In genomic region chr11:122984186-122985011, GRCh38 we compare ENCODE assay signal across 9 cellular contexts. TPM values are rescaled to one million over a fixed set of nuclear protein-coding genes. Genes with fewer than 3 reads are reported as not detected.
DNase-seq lines count a peak whose midpoint lies in the region; ATAC-seq and TF ChIP-seq lines count a peak whose summit lies in the region.
"Had no signal": no experiment of that assay in that cellular context is flagged by ENCODE, and none has a peak within 500 bp of the region (broad histone marks: within the 10 kb centered on the region; RNA-seq: fewer than 3 reads in every experiment).

No MANE protein-coding gene starts in this region.

- H3K4me3 ChIP-seq in uterus, result peak overlapping the region; percentile 30 to 47

- H3K9me3 Mint-ChIP-seq in chondrocyte (ENCODE audit: low read depth), result no peaks in the 10 kb centered on the region

- H3K4me1 ChIP-seq in uterus, result no peaks in the 10 kb centered on the region

- peaks cover 16% of the 10 kb centered on the region for H3K4me1 Mint-ChIP-seq in chondrocyte (ENCODE audit: low read depth)

- no peak overlapping the region for H3K27ac ChIP-seq in uterus
- H3K27ac ChIP-seq: KMS-11 had no signal

- no peaks in the 10 kb centered on the region for H3K36me3 ChIP-seq in uterus

- ATAC-seq in GM19351 (IDR thresholded peaks at IDR 0.05; ENCODE audit: unreplicated experiment), result no peak

- H3K9me3 ChIP-seq in uterus, result no peaks in the 10 kb centered on the region

- peak; percentile 29 for DNase-seq in COR-L47 (lab: John Stamatoyannopoulos, UW)
- DNase-seq in NCI-H1092 (lab: John Stamatoyannopoulos, UW), result peak; percentile 52
- DNase-seq in chondrocyte (ENCODE audit: low spot score), result no peak
- DNase-seq in mesenteric fat pad (ENCODE audit: low spot score), result peak; percentile 82
- no peak for DNase-seq in uterus
- no peak for DNase-seq in amniotic stem cell (lab: John Stamatoyannopoulos, UW)
- no peak for DNase-seq in AG08396 (ENCODE audit: low spot score)

- TF ChIP-seq CTCF in chondrocyte (IDR thresholded peaks at IDR 0.05), result no peak
- no peak for TF ChIP-seq CTCF in uterus (IDR thresholded peaks at IDR 0.05)

- no peak for TF ChIP-seq POLR2A in uterus (IDR thresholded peaks at IDR 0.05)

- H3K36me3 Mint-ChIP-seq in chondrocyte (ENCODE audit: low read depth), result peaks cover 2% of the 10 kb centered on the region

- intact Hi-C loops in uterus (cut with DNase I; ENCODE audit: low total_unique reads), result no loop called here

- H3K27me3 Mint-ChIP-seq in chondrocyte (ENCODE audit: low read depth), result peaks cover 63% of the 10 kb centered on the region

- no peak overlapping the region for H3K27ac Mint-ChIP-seq in chondrocyte (ENCODE audit: unreplicated experiment)

- H3K4me3 Mint-ChIP-seq in chondrocyte (ENCODE audit: unreplicated experiment), result peak overlapping the region; percentile 85

- peaks cover 8 to 73% of the 10 kb centered on the region in 2 donors for H3K27me3 ChIP-seq in uterus

RNA-seq across cellular contexts. Expression of gene BSX, which starts 2.8 kb away (rescaled TPM):
- total RNA-seq in chondrocyte (not detected in 3 replicates), mesenteric fat pad (not detected), uterus (not detected)

Comparison
In these comparisons a context has a peak if more than half of its experiments do, and no peak if none do; other contexts are left out.
1. DNase-seq: peak in COR-L47 (single experiment), NCI-H1092 (single experiment) and mesenteric fat pad (single experiment); none in chondrocyte (single experiment), uterus (0 of 2), amniotic stem cell (single experiment) and AG08396 (single experiment).